ENCODE assay signal across 9 cellular contexts in the genomic region with DNA sequence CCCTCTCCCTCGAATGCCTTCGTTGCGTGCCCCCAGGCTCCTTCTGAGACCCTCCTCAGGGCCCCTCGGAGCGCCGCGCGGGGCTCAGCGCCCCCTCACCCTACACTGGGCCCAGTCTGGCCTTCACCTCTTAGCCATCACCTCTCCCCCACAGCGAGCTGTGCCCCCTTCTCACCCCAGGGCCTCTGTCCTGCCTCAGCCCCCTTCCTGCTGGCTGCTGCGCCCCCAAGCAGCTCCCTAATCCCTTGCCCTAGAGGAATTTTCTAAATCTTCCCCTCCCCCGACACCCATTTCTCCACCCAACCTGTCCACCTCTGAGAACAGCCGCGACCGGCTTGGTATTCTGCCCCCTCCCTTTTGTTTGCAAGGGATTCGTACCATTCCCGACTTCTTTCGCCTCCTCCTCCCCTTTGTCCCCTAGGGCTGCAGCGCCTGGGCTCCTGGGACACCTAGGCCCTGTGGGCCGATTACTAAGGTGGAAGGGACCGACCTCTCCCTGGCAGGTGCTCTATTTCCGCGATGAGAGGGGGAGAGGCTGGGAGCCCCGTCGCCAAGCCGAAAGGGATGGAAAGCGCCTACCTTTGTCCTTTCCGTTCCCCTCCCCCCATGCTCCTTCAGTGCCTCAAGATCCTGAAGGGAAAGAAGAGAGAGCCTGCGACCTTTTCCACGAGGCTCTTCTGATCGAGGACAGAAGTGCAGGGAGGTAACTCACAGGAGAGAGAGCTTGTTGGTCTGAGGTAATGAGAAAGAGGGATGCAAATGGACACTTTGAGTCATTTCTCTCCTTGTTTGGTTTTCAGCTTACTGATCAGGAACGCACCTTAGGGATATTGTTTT. TPM values are rescaled to one million over a fixed set of nuclear protein-coding genes. Genes with fewer than 3 reads are reported as not detected.
DNase-seq lines count a peak whose midpoint lies in the region; ATAC-seq and TF ChIP-seq lines count a peak whose summit lies in the region.
"Had no signal": no experiment of that assay in that cellular context is flagged by ENCODE, and none has a peak within 500 bp of the region (broad histone marks: within the 10 kb centered on the region; RNA-seq: fewer than 3 reads in every experiment).

No MANE protein-coding gene starts in this region.

- intact Hi-C loops in sigmoid colon (cut with DNase I), result loop anchor here (2.0 to 10.0 kb wide), 3 partner anchors 25 to 719 kb away; a partner anchor contains a TSS

- peak overlapping the region; percentile 90 for H3K4me2 ChIP-seq in GM23338

- no peaks in the 10 kb centered on the region; the same call in 2 of the 3 replicates for H3K9me3 Mint-ChIP-seq in GM23338

- TF ChIP-seq EP300 in gastroesophageal sphincter (IDR thresholded peaks at IDR 0.05) (no peak), sigmoid colon (IDR thresholded peaks at IDR 0.05) (no peak)

- H2AFZ ChIP-seq in GM23338, result no peak overlapping the region

- TF ChIP-seq POLR2A in gastroesophageal sphincter (IDR thresholded peaks at IDR 0.05) (no peak), sigmoid colon (IDR thresholded peaks at IDR 0.05) (no peak)

- H3K27me3 ChIP-seq in GM23338 (ENCODE audit: insufficient read depth) (no peaks in the 10 kb centered on the region), gastroesophageal sphincter (no peaks in the 10 kb centered on the region), sigmoid colon (no peaks in the 10 kb centered on the region)

- H3K36me3 Mint-ChIP-seq in GM23338 (ENCODE audit: low read depth), result peaks cover 25% of the 10 kb centered on the region

- 8 to 24% methylated on average over 9 to 18 of the region's 32 CpGs for WGBS in gastroesophageal sphincter (ENCODE audit: low coverage in 1 of 2), 2 donors
- WGBS in sigmoid colon, 2 donors, result 2 to 9% methylated on average over 32 of the region's 32 CpGs

- H3K27ac Mint-ChIP-seq in GM23338, result peak overlapping the region; percentile 96

- H3K4me1 ChIP-seq in GM23338 (ENCODE audit: insufficient read depth), result peaks cover 17% of the 10 kb centered on the region; the same call in 1 of the 2 replicates
- peaks cover 0 to 60% (median 4%) of the 10 kb centered on the region in 3 donors for H3K4me1 ChIP-seq in gastroesophageal sphincter
- peaks cover 0 to 19% (median 0%) of the 10 kb centered on the region in 4 donors for H3K4me1 ChIP-seq in sigmoid colon

- DNase-seq in AG10803 (ENCODE audit: low read depth) (no peak), GM23338 (ENCODE audit: low spot score) (peak; percentile 65), SW480 (ENCODE audit: low spot score) (peak; percentile 42), sigmoid colon (no peak), HuH-7 (ENCODE audit: low spot score) (no peak), left lobe of liver (ENCODE audit: low spot score) (no peak)

- H3K36me3 ChIP-seq in GM23338 (ENCODE audit: insufficient read depth), result peaks cover 7% of the 10 kb centered on the region; the same call in 1 of the 2 replicates
- no peaks in the 10 kb centered on the region for H3K36me3 ChIP-seq in gastroesophageal sphincter
- H3K36me3 ChIP-seq in sigmoid colon, result no peaks in the 10 kb centered on the region

- no peaks in the 10 kb centered on the region for H3F3A ChIP-seq in GM23338 (replicated peaks; ENCODE audit: low read depth)

- H3K9me3 ChIP-seq in gastroesophageal sphincter (no peaks in the 10 kb centered on the region), sigmoid colon (no peaks in the 10 kb centered on the region)

- no peaks in the 10 kb centered on the region for H3K9me2 ChIP-seq in GM23338 (ENCODE audit: insufficient read depth)

- peak overlapping the region; percentile 47 for H3K4me3 ChIP-seq in AG10803 (ENCODE audit: low read length)
- peak overlapping the region; percentile 82 for H3K4me3 ChIP-seq in GM23338
- H3K4me3 ChIP-seq in gastroesophageal sphincter, result peak overlapping the region; percentile 49 to 64
- H3K4me3 ChIP-seq in sigmoid colon, result peak overlapping the region; percentile 43 to 59 (median 53)

- peaks cover 54% of the 10 kb centered on the region for H3K79me2 ChIP-seq in GM23338 (replicated peaks; ENCODE audit: insufficient read depth)

- TF ChIP-seq CTCF in AG10803 (conservative IDR thresholded peaks at IDR 0.05; ENCODE audit: low read length) (no peak), GM23338 (conservative IDR thresholded peaks at IDR 0.05; ENCODE audit: low read depth in 2 of 2) (no peak), gastroesophageal sphincter (IDR thresholded peaks at IDR 0.05) (no peak), sigmoid colon (IDR thresholded peaks at IDR 0.05) (no peak)

- peak; percentile 13 for ATAC-seq in GM23338
- ATAC-seq in gastroesophageal sphincter, result peak; percentile 14
- ATAC-seq in left lobe of liver, result no peak
- no peak for ATAC-seq in HG02938 (IDR thresholded peaks at IDR 0.05; ENCODE audit: unreplicated experiment)

- H4K20me1 ChIP-seq in GM23338 (replicated peaks; ENCODE audit: insufficient read depth), result peaks cover 20% of the 10 kb centered on the region

- H3K27me3 Mint-ChIP-seq in GM23338 (ENCODE audit: insufficient read depth, low read depth, poor library complexity), result peaks cover 6% of the 10 kb centered on the region

- peak overlapping the region; percentile 95 for H3K27ac ChIP-seq in GM23338 (ENCODE audit: low read depth)
- peak overlapping the region; percentile 80 to 91 (median 88) for H3K27ac ChIP-seq in gastroesophageal sphincter
- H3K27ac ChIP-seq in sigmoid colon, result peak overlapping the region; percentile 79 to 89 (median 86)

- peak overlapping the region; percentile 95 for H3K4me3 Mint-ChIP-seq in GM23338

- peaks cover 45% of the 10 kb centered on the region for H3K4me1 Mint-ChIP-seq in GM23338

TF ChIP-seq in GM23338, 12 proteins besides CTCF, POLR2A, EP300 and RAD21 (continues in another document):
- no peak for TF ChIP-seq JUNB (IDR thresholded peaks at IDR 0.05; ENCODE audit: unreplicated experiment)
- TF ChIP-seq, protein P1, sequence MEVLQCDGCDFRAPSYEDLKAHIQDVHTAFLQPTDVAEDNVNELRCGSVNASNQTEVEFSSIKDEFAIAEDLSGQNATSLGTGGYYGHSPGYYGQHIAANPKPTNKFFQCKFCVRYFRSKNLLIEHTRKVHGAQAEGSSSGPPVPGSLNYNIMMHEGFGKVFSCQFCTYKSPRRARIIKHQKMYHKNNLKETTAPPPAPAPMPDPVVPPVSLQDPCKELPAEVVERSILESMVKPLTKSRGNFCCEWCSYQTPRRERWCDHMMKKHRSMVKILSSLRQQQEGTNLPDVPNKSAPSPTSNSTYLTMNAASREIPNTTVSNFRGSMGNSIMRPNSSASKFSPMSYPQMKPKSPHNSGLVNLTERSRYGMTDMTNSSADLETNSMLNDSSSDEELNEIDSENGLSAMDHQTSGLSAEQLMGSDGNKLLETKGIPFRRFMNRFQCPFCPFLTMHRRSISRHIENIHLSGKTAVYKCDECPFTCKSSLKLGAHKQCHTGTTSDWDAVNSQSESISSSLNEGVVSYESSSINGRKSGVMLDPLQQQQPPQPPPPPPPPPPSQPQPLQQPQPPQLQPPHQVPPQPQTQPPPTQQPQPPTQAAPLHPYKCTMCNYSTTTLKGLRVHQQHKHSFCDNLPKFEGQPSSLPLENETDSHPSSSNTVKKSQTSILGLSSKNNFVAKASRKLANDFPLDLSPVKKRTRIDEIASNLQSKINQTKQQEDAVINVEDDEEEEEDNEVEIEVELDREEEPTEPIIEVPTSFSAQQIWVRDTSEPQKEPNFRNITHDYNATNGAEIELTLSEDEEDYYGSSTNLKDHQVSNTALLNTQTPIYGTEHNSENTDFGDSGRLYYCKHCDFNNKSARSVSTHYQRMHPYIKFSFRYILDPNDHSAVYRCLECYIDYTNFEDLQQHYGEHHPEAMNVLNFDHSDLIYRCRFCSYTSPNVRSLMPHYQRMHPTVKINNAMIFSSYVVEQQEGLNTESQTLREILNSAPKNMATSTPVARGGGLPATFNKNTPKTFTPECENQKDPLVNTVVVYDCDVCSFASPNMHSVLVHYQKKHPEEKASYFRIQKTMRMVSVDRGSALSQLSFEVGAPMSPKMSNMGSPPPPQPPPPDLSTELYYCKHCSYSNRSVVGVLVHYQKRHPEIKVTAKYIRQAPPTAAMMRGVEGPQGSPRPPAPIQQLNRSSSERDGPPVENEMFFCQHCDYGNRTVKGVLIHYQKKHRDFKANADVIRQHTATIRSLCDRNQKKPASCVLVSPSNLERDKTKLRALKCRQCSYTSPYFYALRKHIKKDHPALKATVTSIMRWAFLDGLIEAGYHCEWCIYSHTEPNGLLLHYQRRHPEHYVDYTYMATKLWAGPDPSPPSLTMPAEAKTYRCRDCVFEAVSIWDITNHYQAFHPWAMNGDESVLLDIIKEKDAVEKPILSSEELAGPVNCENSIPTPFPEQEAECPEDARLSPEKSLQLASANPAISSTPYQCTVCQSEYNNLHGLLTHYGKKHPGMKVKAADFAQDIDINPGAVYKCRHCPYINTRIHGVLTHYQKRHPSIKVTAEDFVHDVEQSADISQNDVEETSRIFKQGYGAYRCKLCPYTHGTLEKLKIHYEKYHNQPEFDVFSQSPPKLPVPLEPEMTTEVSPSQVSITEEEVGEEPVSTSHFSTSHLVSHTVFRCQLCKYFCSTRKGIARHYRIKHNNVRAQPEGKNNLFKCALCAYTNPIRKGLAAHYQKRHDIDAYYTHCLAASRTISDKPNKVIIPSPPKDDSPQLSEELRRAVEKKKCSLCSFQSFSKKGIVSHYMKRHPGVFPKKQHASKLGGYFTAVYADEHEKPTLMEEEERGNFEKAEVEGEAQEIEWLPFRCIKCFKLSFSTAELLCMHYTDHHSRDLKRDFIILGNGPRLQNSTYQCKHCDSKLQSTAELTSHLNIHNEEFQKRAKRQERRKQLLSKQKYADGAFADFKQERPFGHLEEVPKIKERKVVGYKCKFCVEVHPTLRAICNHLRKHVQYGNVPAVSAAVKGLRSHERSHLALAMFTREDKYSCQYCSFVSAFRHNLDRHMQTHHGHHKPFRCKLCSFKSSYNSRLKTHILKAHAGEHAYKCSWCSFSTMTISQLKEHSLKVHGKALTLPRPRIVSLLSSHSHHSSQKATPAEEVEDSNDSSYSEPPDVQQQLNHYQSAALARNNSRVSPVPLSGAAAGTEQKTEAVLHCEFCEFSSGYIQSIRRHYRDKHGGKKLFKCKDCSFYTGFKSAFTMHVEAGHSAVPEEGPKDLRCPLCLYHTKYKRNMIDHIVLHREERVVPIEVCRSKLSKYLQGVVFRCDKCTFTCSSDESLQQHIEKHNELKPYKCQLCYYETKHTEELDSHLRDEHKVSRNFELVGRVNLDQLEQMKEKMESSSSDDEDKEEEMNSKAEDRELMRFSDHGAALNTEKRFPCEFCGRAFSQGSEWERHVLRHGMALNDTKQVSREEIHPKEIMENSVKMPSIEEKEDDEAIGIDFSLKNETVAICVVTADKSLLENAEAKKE (CRISPR knock-in tag; IDR thresholded peaks at IDR 0.05), result no peak

RNA-seq across cellular contexts. Expression of a gene that starts 10.9 kb away (rescaled TPM):
- 54.2 and 61.8 TPM in 2 replicates for total RNA-seq in GM23338 (2014; rRNA removed; shearing (Covaris generic))
- polyA plus RNA-seq in GM23338 (2016; fragmentation: Nextera tagmentation; extraction: Ambion mirVana) (12.5 and 13.0 TPM in 2 replicates), sigmoid colon (10 to 100 TPM; 24.0 to 35.2 (median 32.8) TPM)
- total RNA-seq in gastroesophageal sphincter (10 to 100 TPM; 22.3 to 46.2 (median 26.8) TPM), sigmoid colon (10 to 100 TPM; 12.5 to 24.0 (median 21.6) TPM), left lobe of liver (1.6 TPM)

RNA-seq across cellular contexts. Expression of a gene that starts 32.5 kb away (rescaled TPM):
- 10.3 and 11.3 TPM in 2 replicates for total RNA-seq in GM23338 (2014; rRNA removed; shearing (Covaris generic))
- polyA plus RNA-seq in GM23338 (2016; fragmentation: Nextera tagmentation; extraction: Ambion mirVana) (3.6 and 5.2 TPM in 2 replicates), sigmoid colon (1 to 10 TPM; 2.3 to 8.7 (median 3.0) TPM)
- total RNA-seq in gastroesophageal sphincter (under 1 TPM in 1 of 4 donors, not detected in 3; 0.35 TPM), sigmoid colon (not detected), left lobe of liver (not detected)
- total RNA-seq: lung microvascular endothelial cell had no signal

Comparison
In these comparisons a context has a peak if more than half of its experiments do, and no peak if none do; other contexts are left out.
1. DNase-seq: peak in GM23338 (single experiment) and SW480 (single experiment); none in AG10803 (single experiment), sigmoid colon (single experiment), HuH-7 (single experiment) and left lobe of liver (single experiment).
2. ATAC-seq: peak in GM23338 (single experiment) and gastroesophageal sphincter (single experiment); none in left lobe of liver (single experiment) and HG02938 (single experiment).
3. Peak in every context shown above with its lines, with median percentiles within 50 percentile points of each other: H3K4me3 ChIP-seq and H3K27ac ChIP-seq.